In genomic region chr3:25781145-25781757, GRCh38 we compare ENCODE assay signal across 1 cellular context.
TF ChIP-seq lines count a peak whose summit lies in the region.

No MANE protein-coding gene starts in this region.

TF ChIP-seq in WTC11, 78 proteins besides CTCF, POLR2A, EP300 and RAD21 (continued from another document):
- TF ChIP-seq USF2 (CRISPR knock-in tag; IDR thresholded peaks at IDR 0.05) (no peak), NFE2L1 (CRISPR knock-in tag; IDR thresholded peaks at IDR 0.05) (no peak), ZNF671 (CRISPR knock-in tag; IDR thresholded peaks at IDR 0.05) (no peak), OVOL2 (CRISPR knock-in tag; IDR thresholded peaks at IDR 0.05; ENCODE audit: borderline replicate concordance) (no peak)
- TF ChIP-seq, protein P1, sequence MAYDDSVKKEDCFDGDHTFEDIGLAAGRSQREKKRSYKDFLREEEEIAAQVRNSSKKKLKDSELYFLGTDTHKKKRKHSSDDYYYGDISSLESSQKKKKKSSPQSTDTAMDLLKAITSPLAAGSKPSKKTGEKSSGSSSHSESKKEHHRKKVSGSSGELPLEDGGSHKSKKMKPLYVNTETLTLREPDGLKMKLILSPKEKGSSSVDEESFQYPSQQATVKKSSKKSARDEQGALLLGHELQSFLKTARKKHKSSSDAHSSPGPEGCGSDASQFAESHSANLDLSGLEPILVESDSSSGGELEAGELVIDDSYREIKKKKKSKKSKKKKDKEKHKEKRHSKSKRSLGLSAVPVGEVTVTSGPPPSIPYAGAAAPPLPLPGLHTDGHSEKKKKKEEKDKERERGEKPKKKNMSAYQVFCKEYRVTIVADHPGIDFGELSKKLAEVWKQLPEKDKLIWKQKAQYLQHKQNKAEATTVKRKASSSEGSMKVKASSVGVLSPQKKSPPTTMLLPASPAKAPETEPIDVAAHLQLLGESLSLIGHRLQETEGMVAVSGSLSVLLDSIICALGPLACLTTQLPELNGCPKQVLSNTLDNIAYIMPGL (CRISPR knock-in tag; IDR thresholded peaks at IDR 0.05) = no peak
